In genomic region chr10:122099562-122099961, GRCh38 we compare ENCODE assay signal across 21 cellular contexts.
A peak's percentile ranks its signal among the peaks of the same experiment; 100 is the strongest.
DNase-seq lines count a peak whose midpoint lies in the region; ATAC-seq, FAIRE-seq and TF ChIP-seq lines count a peak whose summit lies in the region.
"Had no signal": no experiment of that assay in that cellular context is flagged by ENCODE, and none has a peak within 500 bp of the region (broad histone marks: within the 10 kb centered on the region; RNA-seq: fewer than 3 reads in every experiment).

No MANE protein-coding gene starts in this region.

- CTCF ChIA-PET in H1 (lab: Charles Lee; ENCODE audit: partially characterized antibody): interaction anchor here (0.7 to 3.0 kb wide), 7 partner anchors 13 to 48 kb away, joined by 3 to 11 read pairs (median 3); no protein-coding TSS in a partner anchor

- no peak overlapping the region for H3K4me3 ChIP-seq in left ventricle myocardium inferior
- no peak overlapping the region for H3K4me3 ChIP-seq in right cardiac atrium (ENCODE audit: low read length)
- H3K4me3 ChIP-seq in H1 (ENCODE audit: extremely low read depth in 1 of 4, insufficient read depth in 2 of 4, low read depth in 3 of 4, low read length in 4 of 4): no peak overlapping the region
- H3K4me3 ChIP-seq in sigmoid colon: no peak overlapping the region
- no peak overlapping the region for H3K4me3 ChIP-seq in dorsolateral prefrontal cortex
- H3K4me3 ChIP-seq: GM12878, GM23338, MG63 had no signal

- no peak overlapping the region for H2BK15ac ChIP-seq in H1 (ENCODE audit: low read length)

- ATAC-seq in right cardiac atrium: no peak
- ATAC-seq: GM12878, GM23338, HCT116 had no signal

- H2BK120ac ChIP-seq in H1 (replicated peaks; ENCODE audit: low read depth, low read length): no peak overlapping the region

- H3K27ac ChIP-seq in left ventricle myocardium inferior (replicated peaks) (peak overlapping the region; percentile 52), right cardiac atrium (ENCODE audit: low read length) (no peak overlapping the region), H1 (ENCODE audit: low read depth, low read length) (no peak overlapping the region), sigmoid colon (peak overlapping the region in 3 of 4 donors; percentile 30 to 72 (median 45)), dorsolateral prefrontal cortex (no peak overlapping the region)

- no peak overlapping the region for H3K18ac ChIP-seq in H1 (ENCODE audit: extremely low read depth, low read length)

- intact Hi-C loops in left ventricle myocardium inferior (cut with micrococcal nuclease): no loop called here
- intact Hi-C loops in right cardiac atrium (cut with DNase I): no loop called here
- intact Hi-C loops in sigmoid colon (cut with DNase I): no loop called here
- intact Hi-C loops in dorsolateral prefrontal cortex (cut with DNase I): no loop called here

- no peak overlapping the region for H2BK20ac ChIP-seq in H1 (ENCODE audit: low read length)

- H4K5ac ChIP-seq in H1 (ENCODE audit: insufficient read length, low read depth, low read length): no peak overlapping the region

- no peak overlapping the region for H4K8ac ChIP-seq in H1 (ENCODE audit: extremely low read depth, insufficient read depth, low read length)

- FAIRE-seq in H1 (lab: Jason Lieb, UNC): no peak
- FAIRE-seq: GM12878 had no signal

- no peaks in the 10 kb centered on the region for H3K9me3 ChIP-seq in left ventricle myocardium inferior (replicated peaks)
- H3K9me3 ChIP-seq in right cardiac atrium (ENCODE audit: control insufficient read depth, low read length): no peaks in the 10 kb centered on the region
- H3K9me3 ChIP-seq in H1 (ENCODE audit: insufficient read depth in 2 of 2, low read depth in 1 of 2, low read length in 1 of 2): no peaks in the 10 kb centered on the region
- H3K9me3 ChIP-seq in sigmoid colon: no peaks in the 10 kb centered on the region
- H3K9me3 ChIP-seq: BE2C, MG63 had no signal

- POLR2A ChIA-PET in H1 (lab: Charles Lee; ENCODE audit: partially characterized antibody): interaction anchor here (1.4 kb wide), 1 partner anchor 14 kb away, joined by 7 read pairs; no protein-coding TSS in a partner anchor

- H3K36me3 ChIP-seq in left ventricle myocardium inferior (peaks cover 2% of the 10 kb centered on the region), H1 (ENCODE audit: control insufficient read depth in 2 of 4, insufficient read depth in 4 of 4, low read length in 3 of 4) (no peaks in the 10 kb centered on the region), sigmoid colon (no peaks in the 10 kb centered on the region)
- H3K36me3 ChIP-seq: BE2C, MG63 had no signal

- H2AK5ac ChIP-seq in H1 (ENCODE audit: low read depth, low read length): no peak overlapping the region

- 0 out of 2 replicates have a peak overlapping the region, but pooled peaks have one; percentile 24 for H2BK5ac ChIP-seq in H1 (ENCODE audit: low read depth, low read length)

- no peaks in the 10 kb centered on the region for H4K20me1 ChIP-seq in H1 (replicated peaks in 1 of 2; ENCODE audit: control insufficient read depth in 1 of 2, insufficient read depth in 2 of 2, low read length in 2 of 2)

- no peaks in the 10 kb centered on the region for H3K79me2 ChIP-seq in H1 (ENCODE audit: control insufficient read depth in 1 of 2, insufficient read depth in 2 of 2, low read length in 2 of 2)

- no peak overlapping the region for H3K9ac ChIP-seq in H1 (replicated peaks in 1 of 4; ENCODE audit: extremely low read depth in 1 of 4, low read depth in 3 of 4, low read length in 3 of 4)

- no peak overlapping the region for H2AFZ ChIP-seq in H1 (ENCODE audit: low read length)
- H2AFZ ChIP-seq: GM23338 had no signal

- TF ChIP-seq EP300 in H1 (IDR thresholded peaks at IDR 0.05; ENCODE audit: borderline replicate concordance in 1 of 2, low read depth in 2 of 2, low read length in 2 of 2): no peak
- no peak for TF ChIP-seq EP300 in sigmoid colon (IDR thresholded peaks at IDR 0.05)

- no peak for TF ChIP-seq POLR2A in H1 (IDR thresholded peaks at IDR 0.05; ENCODE audit: control extremely low read depth in 1 of 2, low read depth in 2 of 2, low read length in 2 of 2)
- TF ChIP-seq POLR2A in sigmoid colon (IDR thresholded peaks at IDR 0.05): no peak

- TF ChIP-seq CTCF in left ventricle myocardium inferior (IDR thresholded peaks at IDR 0.05; ENCODE audit: borderline replicate concordance) (no peak), H1 (IDR thresholded peaks at IDR 0.05; ENCODE audit: control extremely low read depth in 1 of 3, insufficient read depth in 1 of 3, low read depth in 1 of 3, low read length in 3 of 3) (no peak), sigmoid colon (IDR thresholded peaks at IDR 0.05) (no peak), dorsolateral prefrontal cortex (IDR thresholded peaks at IDR 0.05 in 54 of 56, conservative IDR thresholded peaks at IDR 0.05 in 2 of 56; ENCODE audit: low read depth in 1 of 56, partially characterized antibody in 56 of 56) (no peak)

- DNase-seq in left ventricle myocardium inferior: no peak
- DNase-seq in right cardiac atrium: no peak
- no peak for DNase-seq in H1 (ENCODE audit: low read depth in 1 of 2, low spot score in 2 of 2)
- DNase-seq in sigmoid colon: no peak
- no peak for DNase-seq in NCI-H345 treated with DMSO at 0.1 percent for 48 hours (lab: John Stamatoyannopoulos, UW; ENCODE audit: unreplicated experiment)
- no peak for DNase-seq in dorsolateral prefrontal cortex
- DNase-seq in NCI-H2171 (lab: John Stamatoyannopoulos, UW): no peak
- DNase-seq in NCI-H146 (lab: John Stamatoyannopoulos, UW): no peak
- DNase-seq: 8988T; CD4-positive, alpha-beta memory T cell; DMS153; Kasumi-1; NCI-H1048; NCI-H2081; NCI-H510A; NCI-H748 treated with DMSO at 0.1 percent for 48 hours had no signal

- H3K23me2 ChIP-seq in H1 (ENCODE audit: low read depth, low read length): no peaks in the 10 kb centered on the region

- no peak overlapping the region for H3K4me2 ChIP-seq in H1 (ENCODE audit: insufficient read depth in 1 of 2, low read depth in 2 of 2, low read length in 2 of 2)
- H3K4me2 ChIP-seq: GM23338 had no signal

- peaks cover 48% of the 10 kb centered on the region for H3K4me1 ChIP-seq in left ventricle myocardium inferior
- peaks cover 9% of the 10 kb centered on the region for H3K4me1 ChIP-seq in right cardiac atrium (ENCODE audit: control insufficient read depth, insufficient read depth, low read length)
- no peaks in the 10 kb centered on the region for H3K4me1 ChIP-seq in H1 (replicated peaks in 1 of 4; ENCODE audit: control insufficient read depth in 3 of 4, insufficient read depth in 4 of 4, low read length in 3 of 4)
- H3K4me1 ChIP-seq in sigmoid colon: peaks cover 0 to 41% (median 30%) of the 10 kb centered on the region in 4 donors

- H2BK12ac ChIP-seq in H1 (ENCODE audit: low read depth, low read length): no peak overlapping the region

- 63% methylated on average over 2 of the region's 2 CpGs for WGBS in right cardiac atrium
- 75% methylated on average over 2 of the region's 2 CpGs; no CpG with 5 or more reads in 1 of the 2 experiments for WGBS in H1 (ENCODE audit: extremely low coverage in 1 of 2, insufficient coverage in 1 of 2, insufficient read length in 1 of 2, insufficient replicate concordance in 2 of 2, low coverage in 1 of 2, low lambda C conversion rate in 2 of 2, missing lambda C conversion rate in 1 of 2), 2 experiments
- WGBS in sigmoid colon, 2 donors: 44 to 51% methylated on average over 2 of the region's 2 CpGs

- H4K91ac ChIP-seq in H1 (replicated peaks; ENCODE audit: insufficient read length, low read length): no peak overlapping the region

- H3K79me1 ChIP-seq in H1 (ENCODE audit: low read depth, low read length): no peaks in the 10 kb centered on the region

- no peak overlapping the region for H3K56ac ChIP-seq in H1 (replicated peaks; ENCODE audit: insufficient read length, low read depth, low read length)

- no peak overlapping the region for H3K4ac ChIP-seq in H1 (replicated peaks; ENCODE audit: insufficient read length, low read depth, low read length)

- no peaks in the 10 kb centered on the region for H3K27me3 ChIP-seq in left ventricle myocardium inferior (ENCODE audit: low read depth)
- no peaks in the 10 kb centered on the region for H3K27me3 ChIP-seq in right cardiac atrium (ENCODE audit: control insufficient read depth, insufficient read depth)
- H3K27me3 ChIP-seq in H1 (replicated peaks in 1 of 4; ENCODE audit: control insufficient read depth in 3 of 4, extremely low read depth in 1 of 4, insufficient read depth in 3 of 4, low read length in 3 of 4): no peaks in the 10 kb centered on the region
- H3K27me3 ChIP-seq in sigmoid colon: no peaks in the 10 kb centered on the region
- peaks cover 0 to 12% (median 0%) of the 10 kb centered on the region in 45 donors for H3K27me3 ChIP-seq in dorsolateral prefrontal cortex
- H3K27me3 ChIP-seq: BE2C, MG63 had no signal

- H3K23ac ChIP-seq in H1 (ENCODE audit: insufficient read length): no peak overlapping the region

- TF ChIP-seq RAD21 in H1 (IDR thresholded peaks at IDR 0.05 in 1 of 2, conservative IDR thresholded peaks at IDR 0.05 in 1 of 2; ENCODE audit: low read depth in 2 of 2, low read length in 2 of 2): no peak

- H3K14ac ChIP-seq in H1 (ENCODE audit: insufficient read length): no peak overlapping the region

TF ChIP-seq in H1, 55 proteins besides CTCF, POLR2A, EP300 and RAD21:
- TF ChIP-seq MAFK (IDR thresholded peaks at IDR 0.05; ENCODE audit: low read depth, low read length) (no peak), SP4 (IDR thresholded peaks at IDR 0.05; ENCODE audit: low read length) (no peak), BRCA1 (IDR thresholded peaks at IDR 0.05; ENCODE audit: low read depth, low read length) (no peak), BCL11A (IDR thresholded peaks at IDR 0.05; ENCODE audit: low read depth in 2 of 2, low read length in 2 of 2) (no peak), USF2 (IDR thresholded peaks at IDR 0.05; ENCODE audit: low read length) (no peak), POLR2AphosphoS5 (IDR thresholded peaks at IDR 0.05; ENCODE audit: low read depth, low read length) (no peak), JUN (IDR thresholded peaks at IDR 0.05; ENCODE audit: low read depth, low read length) (no peak), CBX5 (IDR thresholded peaks at IDR 0.05; ENCODE audit: low read depth, low read length) (no peak), E2F6 (IDR thresholded peaks at IDR 0.05) (no peak), SP2 (IDR thresholded peaks at IDR 0.05; ENCODE audit: low read length) (no peak)

Comparison
In these comparisons a context has a peak if more than half of its experiments do, and no peak if none do; other contexts are left out.
1. H3K27ac ChIP-seq: peak in left ventricle myocardium inferior (single experiment) and sigmoid colon (3 of 4); none in right cardiac atrium (single experiment), H1 (single experiment) and dorsolateral prefrontal cortex (0 of 59).